Comparison of ENCODE assay signal across 14 cellular contexts in genomic region chr7:34155225-34155908, GRCh38.
DNase-seq lines count a peak whose midpoint lies in the region; ATAC-seq, FAIRE-seq and TF ChIP-seq lines count a peak whose summit lies in the region.
"Had no signal": no experiment of that assay in that cellular context is flagged by ENCODE, and none has a peak within 500 bp of the region (broad histone marks: within the 10 kb centered on the region; RNA-seq: fewer than 3 reads in every experiment).

No MANE protein-coding gene starts in this region.

- no peaks in the 10 kb centered on the region for H3F3A ChIP-seq in MM.1S (ENCODE audit: insufficient read depth, low read length)

- H4K20me1 ChIP-seq in H1 (replicated peaks in 1 of 2; ENCODE audit: control insufficient read depth in 1 of 2, insufficient read depth in 2 of 2, low read length in 2 of 2) (no peaks in the 10 kb centered on the region), MM.1S (ENCODE audit: insufficient read depth, low read length) (no peaks in the 10 kb centered on the region)

- no peak overlapping the region for H2BK120ac ChIP-seq in H1 (replicated peaks; ENCODE audit: low read depth, low read length)

- WGBS in H1 (ENCODE audit: extremely low coverage in 1 of 2, insufficient coverage in 1 of 2, insufficient read length in 1 of 2, insufficient replicate concordance in 2 of 2, low coverage in 1 of 2, low lambda C conversion rate in 2 of 2, missing lambda C conversion rate in 1 of 2), 2 experiments: 96% methylated on average over 3 of the region's 3 CpGs; no CpG with 5 or more reads in 1 of the 2 experiments

- H4K5ac ChIP-seq in H1 (ENCODE audit: insufficient read length, low read depth, low read length): no peak overlapping the region

- H3K36me3 ChIP-seq in H1 (ENCODE audit: control insufficient read depth in 2 of 4, insufficient read depth in 4 of 4, low read length in 3 of 4): no peaks in the 10 kb centered on the region
- no peaks in the 10 kb centered on the region for H3K36me3 ChIP-seq in mucosa of descending colon (ENCODE audit: low read depth)
- no peaks in the 10 kb centered on the region for H3K36me3 ChIP-seq in MM.1S (replicated peaks; ENCODE audit: insufficient read depth, low read length)
- H3K36me3 ChIP-seq: neutrophil had no signal

- H3K9me3 ChIP-seq in H1 (ENCODE audit: insufficient read depth in 2 of 2, low read depth in 1 of 2, low read length in 1 of 2) (no peaks in the 10 kb centered on the region), mucosa of descending colon (no peaks in the 10 kb centered on the region), MM.1S (replicated peaks; ENCODE audit: insufficient read depth, low read length) (no peaks in the 10 kb centered on the region)
- H3K9me3 ChIP-seq: neutrophil had no signal

- H3K23ac ChIP-seq in H1 (ENCODE audit: insufficient read length): no peak overlapping the region

- H3K27me3 ChIP-seq in H1 (replicated peaks in 1 of 4; ENCODE audit: control insufficient read depth in 3 of 4, extremely low read depth in 1 of 4, insufficient read depth in 3 of 4, low read length in 3 of 4) (no peaks in the 10 kb centered on the region), MM.1S (replicated peaks; ENCODE audit: insufficient read depth, low read length) (no peaks in the 10 kb centered on the region)
- H3K27me3 ChIP-seq: neutrophil had no signal

- H2BK12ac ChIP-seq in H1 (ENCODE audit: low read depth, low read length): no peak overlapping the region

- H2AK5ac ChIP-seq in H1 (ENCODE audit: low read depth, low read length): no peak overlapping the region

- H3K14ac ChIP-seq in H1 (ENCODE audit: insufficient read length): no peak overlapping the region

- no peak overlapping the region for H4K8ac ChIP-seq in H1 (ENCODE audit: extremely low read depth, insufficient read depth, low read length)

- CTCF ChIA-PET in H1 (lab: Charles Lee; ENCODE audit: partially characterized antibody): interaction anchor here (0.6 to 13.5 kb wide), 7 partner anchors 8 to 66 kb away, joined by 3 to 197 read pairs (median 3); no protein-coding TSS in a partner anchor

- no peak for TF ChIP-seq RAD21 in H1 (IDR thresholded peaks at IDR 0.05 in 1 of 2, conservative IDR thresholded peaks at IDR 0.05 in 1 of 2; ENCODE audit: low read depth in 2 of 2, low read length in 2 of 2)

- 0 out of 2 replicates have a peak overlapping the region, but pooled peaks have one; percentile 16 for H2BK20ac ChIP-seq in H1 (ENCODE audit: low read length)

- H2AFZ ChIP-seq in H1 (ENCODE audit: low read length) (no peak overlapping the region), MM.1S (ENCODE audit: low read length) (no peak overlapping the region)

- ATAC-seq in mucosa of descending colon: peak; percentile 31
- ATAC-seq in HG02798 (IDR thresholded peaks at IDR 0.05; ENCODE audit: poor library complexity, unreplicated experiment): no peak
- ATAC-seq in GM18867 (IDR thresholded peaks at IDR 0.05; ENCODE audit: unreplicated experiment): no peak
- ATAC-seq: HepG2 had no signal

- intact Hi-C loops in mucosa of descending colon (cut with DNase I, micrococcal nuclease): no loop called here

- H2BK15ac ChIP-seq in H1 (ENCODE audit: low read length): no peak overlapping the region

- H3K4ac ChIP-seq in H1 (replicated peaks; ENCODE audit: insufficient read length, low read depth, low read length): no peak overlapping the region

- no peak overlapping the region for H4K91ac ChIP-seq in H1 (replicated peaks; ENCODE audit: insufficient read length, low read length)

- H3K9me2 ChIP-seq in MM.1S (replicated peaks; ENCODE audit: insufficient read depth, low read length): no peaks in the 10 kb centered on the region

- H3K79me2 ChIP-seq in H1 (ENCODE audit: control insufficient read depth in 1 of 2, insufficient read depth in 2 of 2, low read length in 2 of 2) (no peaks in the 10 kb centered on the region), MM.1S (ENCODE audit: low read length) (no peaks in the 10 kb centered on the region)

- no peak for FAIRE-seq in H1 (lab: Jason Lieb, UNC)
- FAIRE-seq: GM18507, HepG2 had no signal

- no peak overlapping the region for H2BK5ac ChIP-seq in H1 (ENCODE audit: low read depth, low read length)

- no peak overlapping the region for H3K56ac ChIP-seq in H1 (replicated peaks; ENCODE audit: insufficient read length, low read depth, low read length)

- H3K4me3 ChIP-seq in H1 (ENCODE audit: extremely low read depth in 1 of 4, insufficient read depth in 2 of 4, low read depth in 3 of 4, low read length in 4 of 4) (no peak overlapping the region), mucosa of descending colon (no peak overlapping the region), MM.1S (ENCODE audit: low read length) (no peak overlapping the region)

- H3K9ac ChIP-seq in H1 (replicated peaks in 1 of 4; ENCODE audit: extremely low read depth in 1 of 4, low read depth in 3 of 4, low read length in 3 of 4) (no peak overlapping the region), MM.1S (ENCODE audit: low read length) (no peak overlapping the region)

- no peak overlapping the region for H3K18ac ChIP-seq in H1 (ENCODE audit: extremely low read depth, low read length)

- H3K4me2 ChIP-seq in H1 (ENCODE audit: insufficient read depth in 1 of 2, low read depth in 2 of 2, low read length in 2 of 2) (no peak overlapping the region), MM.1S (ENCODE audit: low read depth, low read length) (no peak overlapping the region)

- TF ChIP-seq POLR2A in H1 (IDR thresholded peaks at IDR 0.05; ENCODE audit: control extremely low read depth in 1 of 2, low read depth in 2 of 2, low read length in 2 of 2): no peak

- H3K27ac ChIP-seq in H1 (ENCODE audit: low read depth, low read length) (no peak overlapping the region), MM.1S (ENCODE audit: low read length) (no peak overlapping the region)
- H3K27ac ChIP-seq: neutrophil had no signal

- H3K23me2 ChIP-seq in H1 (ENCODE audit: low read depth, low read length): peaks cover 2% of the 10 kb centered on the region; the same call in 1 of the 2 replicates

- DNase-seq in AG09319 (ENCODE audit: extremely low read depth, low read depth) (peak; percentile 94), NOMO-1 treated with DMSO at 0.1 percent for 48 hours (lab: John Stamatoyannopoulos, UW; ENCODE audit: unreplicated experiment) (peak; percentile 94), H1 (ENCODE audit: low read depth in 1 of 2, low spot score in 2 of 2) (no peak), mucosa of descending colon (peak in 1 of 3 donors; percentile 9), NCI-H2196 treated with DMSO at 0.1 percent for 48 hours (lab: John Stamatoyannopoulos, UW; ENCODE audit: unreplicated experiment) (no peak), MM.1S (no peak)
- DNase-seq: activated CD4-positive, CD25-positive, alpha-beta regulatory T cell; activated naive CD4-positive, alpha-beta T cell treated with anti-CD3 and anti-CD28 coated beads, Interleukin-2, amount 50 U/mL, for 16 hours; Calu3 had no signal

- TF ChIP-seq CTCF in AG09319 (IDR thresholded peaks at IDR 0.05; ENCODE audit: low read depth, low read length) (no peak), H1 (IDR thresholded peaks at IDR 0.05; ENCODE audit: control extremely low read depth in 1 of 3, insufficient read depth in 1 of 3, low read depth in 1 of 3, low read length in 3 of 3) (no peak), mucosa of descending colon (IDR thresholded peaks at IDR 0.05) (no peak), MM.1S (IDR thresholded peaks at IDR 0.05; ENCODE audit: low read length) (no peak)

- TF ChIP-seq EP300 in H1 (IDR thresholded peaks at IDR 0.05; ENCODE audit: borderline replicate concordance in 1 of 2, low read depth in 2 of 2, low read length in 2 of 2): no peak

- H3K4me1 ChIP-seq in H1 (replicated peaks in 1 of 4; ENCODE audit: control insufficient read depth in 3 of 4, insufficient read depth in 4 of 4, low read length in 3 of 4) (peaks cover 4 to 7% (median 5%) of the 10 kb centered on the region in 4 experiments; a peak in 4 of 7 replicates), mucosa of descending colon (ENCODE audit: low read depth) (no peaks in the 10 kb centered on the region), MM.1S (ENCODE audit: low read length) (no peaks in the 10 kb centered on the region)

- POLR2A ChIA-PET in H1 (lab: Charles Lee; ENCODE audit: partially characterized antibody): no interaction called here

- no peaks in the 10 kb centered on the region for H3K79me1 ChIP-seq in H1 (ENCODE audit: low read depth, low read length)

TF ChIP-seq in H1, 55 proteins besides CTCF, POLR2A, EP300 and RAD21:
- TF ChIP-seq SRF (IDR thresholded peaks at IDR 0.05; ENCODE audit: low read depth, low read length): no peak
- no peak for TF ChIP-seq BACH1 (IDR thresholded peaks at IDR 0.05; ENCODE audit: low read length)
- no peak for TF ChIP-seq ZNF274 (IDR thresholded peaks at IDR 0.05; ENCODE audit: borderline replicate concordance, extremely low read depth, low read length)
- TF ChIP-seq SP4 (IDR thresholded peaks at IDR 0.05; ENCODE audit: low read length): no peak
- TF ChIP-seq SP1 (IDR thresholded peaks at IDR 0.05; ENCODE audit: low read depth, low read length): no peak
- no peak for TF ChIP-seq KDM4A (IDR thresholded peaks at IDR 0.05; ENCODE audit: low read depth, low read length, severe bottlenecking)
- no peak for TF ChIP-seq POLR2AphosphoS5 (IDR thresholded peaks at IDR 0.05; ENCODE audit: low read depth, low read length)
- TF ChIP-seq FOSL1 (IDR thresholded peaks at IDR 0.05; ENCODE audit: insufficient read depth, low read depth, low read length): no peak
- no peak for TF ChIP-seq KDM5A (IDR thresholded peaks at IDR 0.05; ENCODE audit: low read length)
- no peak for TF ChIP-seq MAFK (IDR thresholded peaks at IDR 0.05; ENCODE audit: low read depth, low read length)
- no peak for TF ChIP-seq EGR1 (IDR thresholded peaks at IDR 0.05; ENCODE audit: borderline replicate concordance, low read depth, low read length)
- TF ChIP-seq GABPA (IDR thresholded peaks at IDR 0.05; ENCODE audit: borderline replicate concordance, insufficient read depth, low read length): no peak
- TF ChIP-seq RNF2 (IDR thresholded peaks at IDR 0.05; ENCODE audit: borderline replicate concordance, low read depth, low read length, missing control alignments, poor library complexity, severe bottlenecking): no peak

Comparison
In these comparisons a context has a peak if more than half of its experiments do, and no peak if none do; other contexts are left out.
1. DNase-seq: peak in AG09319 (single experiment) and NOMO-1 treated with DMSO at 0.1 percent for 48 hours (single experiment); none in H1 (0 of 2), NCI-H2196 treated with DMSO at 0.1 percent for 48 hours (single experiment) and MM.1S (single experiment).